ENCODE assay signal across 1 cellular context in the genomic region with DNA sequence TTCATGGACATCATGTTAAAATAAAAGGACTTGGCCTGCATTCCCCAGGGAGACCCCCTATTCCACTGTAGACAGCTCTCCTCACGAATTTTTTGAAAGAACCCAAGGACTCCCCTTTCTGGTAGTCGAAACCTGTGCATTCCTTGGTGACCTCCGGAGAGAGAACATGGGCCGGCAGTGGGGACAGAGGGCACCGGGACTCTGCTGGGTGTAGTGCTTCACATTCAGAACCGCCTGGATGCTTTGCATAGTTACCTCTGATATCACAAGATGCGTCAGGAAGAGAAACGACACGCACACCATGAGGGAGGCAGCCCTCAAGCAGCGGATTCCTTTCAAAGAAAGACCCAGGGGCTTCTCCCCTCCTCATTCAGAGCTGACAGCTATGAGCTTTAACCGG.
TF ChIP-seq lines count a peak whose summit lies in the region.

No MANE protein-coding gene starts in this region.

TF ChIP-seq in GM23338, 12 proteins besides CTCF, POLR2A, EP300 and RAD21 (continued from another document):
- TF ChIP-seq, protein P1, sequence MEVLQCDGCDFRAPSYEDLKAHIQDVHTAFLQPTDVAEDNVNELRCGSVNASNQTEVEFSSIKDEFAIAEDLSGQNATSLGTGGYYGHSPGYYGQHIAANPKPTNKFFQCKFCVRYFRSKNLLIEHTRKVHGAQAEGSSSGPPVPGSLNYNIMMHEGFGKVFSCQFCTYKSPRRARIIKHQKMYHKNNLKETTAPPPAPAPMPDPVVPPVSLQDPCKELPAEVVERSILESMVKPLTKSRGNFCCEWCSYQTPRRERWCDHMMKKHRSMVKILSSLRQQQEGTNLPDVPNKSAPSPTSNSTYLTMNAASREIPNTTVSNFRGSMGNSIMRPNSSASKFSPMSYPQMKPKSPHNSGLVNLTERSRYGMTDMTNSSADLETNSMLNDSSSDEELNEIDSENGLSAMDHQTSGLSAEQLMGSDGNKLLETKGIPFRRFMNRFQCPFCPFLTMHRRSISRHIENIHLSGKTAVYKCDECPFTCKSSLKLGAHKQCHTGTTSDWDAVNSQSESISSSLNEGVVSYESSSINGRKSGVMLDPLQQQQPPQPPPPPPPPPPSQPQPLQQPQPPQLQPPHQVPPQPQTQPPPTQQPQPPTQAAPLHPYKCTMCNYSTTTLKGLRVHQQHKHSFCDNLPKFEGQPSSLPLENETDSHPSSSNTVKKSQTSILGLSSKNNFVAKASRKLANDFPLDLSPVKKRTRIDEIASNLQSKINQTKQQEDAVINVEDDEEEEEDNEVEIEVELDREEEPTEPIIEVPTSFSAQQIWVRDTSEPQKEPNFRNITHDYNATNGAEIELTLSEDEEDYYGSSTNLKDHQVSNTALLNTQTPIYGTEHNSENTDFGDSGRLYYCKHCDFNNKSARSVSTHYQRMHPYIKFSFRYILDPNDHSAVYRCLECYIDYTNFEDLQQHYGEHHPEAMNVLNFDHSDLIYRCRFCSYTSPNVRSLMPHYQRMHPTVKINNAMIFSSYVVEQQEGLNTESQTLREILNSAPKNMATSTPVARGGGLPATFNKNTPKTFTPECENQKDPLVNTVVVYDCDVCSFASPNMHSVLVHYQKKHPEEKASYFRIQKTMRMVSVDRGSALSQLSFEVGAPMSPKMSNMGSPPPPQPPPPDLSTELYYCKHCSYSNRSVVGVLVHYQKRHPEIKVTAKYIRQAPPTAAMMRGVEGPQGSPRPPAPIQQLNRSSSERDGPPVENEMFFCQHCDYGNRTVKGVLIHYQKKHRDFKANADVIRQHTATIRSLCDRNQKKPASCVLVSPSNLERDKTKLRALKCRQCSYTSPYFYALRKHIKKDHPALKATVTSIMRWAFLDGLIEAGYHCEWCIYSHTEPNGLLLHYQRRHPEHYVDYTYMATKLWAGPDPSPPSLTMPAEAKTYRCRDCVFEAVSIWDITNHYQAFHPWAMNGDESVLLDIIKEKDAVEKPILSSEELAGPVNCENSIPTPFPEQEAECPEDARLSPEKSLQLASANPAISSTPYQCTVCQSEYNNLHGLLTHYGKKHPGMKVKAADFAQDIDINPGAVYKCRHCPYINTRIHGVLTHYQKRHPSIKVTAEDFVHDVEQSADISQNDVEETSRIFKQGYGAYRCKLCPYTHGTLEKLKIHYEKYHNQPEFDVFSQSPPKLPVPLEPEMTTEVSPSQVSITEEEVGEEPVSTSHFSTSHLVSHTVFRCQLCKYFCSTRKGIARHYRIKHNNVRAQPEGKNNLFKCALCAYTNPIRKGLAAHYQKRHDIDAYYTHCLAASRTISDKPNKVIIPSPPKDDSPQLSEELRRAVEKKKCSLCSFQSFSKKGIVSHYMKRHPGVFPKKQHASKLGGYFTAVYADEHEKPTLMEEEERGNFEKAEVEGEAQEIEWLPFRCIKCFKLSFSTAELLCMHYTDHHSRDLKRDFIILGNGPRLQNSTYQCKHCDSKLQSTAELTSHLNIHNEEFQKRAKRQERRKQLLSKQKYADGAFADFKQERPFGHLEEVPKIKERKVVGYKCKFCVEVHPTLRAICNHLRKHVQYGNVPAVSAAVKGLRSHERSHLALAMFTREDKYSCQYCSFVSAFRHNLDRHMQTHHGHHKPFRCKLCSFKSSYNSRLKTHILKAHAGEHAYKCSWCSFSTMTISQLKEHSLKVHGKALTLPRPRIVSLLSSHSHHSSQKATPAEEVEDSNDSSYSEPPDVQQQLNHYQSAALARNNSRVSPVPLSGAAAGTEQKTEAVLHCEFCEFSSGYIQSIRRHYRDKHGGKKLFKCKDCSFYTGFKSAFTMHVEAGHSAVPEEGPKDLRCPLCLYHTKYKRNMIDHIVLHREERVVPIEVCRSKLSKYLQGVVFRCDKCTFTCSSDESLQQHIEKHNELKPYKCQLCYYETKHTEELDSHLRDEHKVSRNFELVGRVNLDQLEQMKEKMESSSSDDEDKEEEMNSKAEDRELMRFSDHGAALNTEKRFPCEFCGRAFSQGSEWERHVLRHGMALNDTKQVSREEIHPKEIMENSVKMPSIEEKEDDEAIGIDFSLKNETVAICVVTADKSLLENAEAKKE (CRISPR knock-in tag; IDR thresholded peaks at IDR 0.05): no peak
- TF ChIP-seq CREB1 (CRISPR knock-in tag; IDR thresholded peaks at IDR 0.05; ENCODE audit: low read depth) (no peak), STAT1 (IDR thresholded peaks at IDR 0.05; ENCODE audit: unreplicated experiment) (no peak), JUNB (IDR thresholded peaks at IDR 0.05; ENCODE audit: unreplicated experiment) (no peak), ZNF331 (CRISPR knock-in tag; IDR thresholded peaks at IDR 0.05; ENCODE audit: low read depth) (no peak), ZNF114 (CRISPR knock-in tag; IDR thresholded peaks at IDR 0.05) (no peak), EZH2 (IDR thresholded peaks at IDR 0.05; ENCODE audit: low read depth, unreplicated experiment) (no peak), EZH2phosphoT487 (IDR thresholded peaks at IDR 0.05; ENCODE audit: unreplicated experiment) (no peak)
- TF ChIP-seq, protein P2, sequence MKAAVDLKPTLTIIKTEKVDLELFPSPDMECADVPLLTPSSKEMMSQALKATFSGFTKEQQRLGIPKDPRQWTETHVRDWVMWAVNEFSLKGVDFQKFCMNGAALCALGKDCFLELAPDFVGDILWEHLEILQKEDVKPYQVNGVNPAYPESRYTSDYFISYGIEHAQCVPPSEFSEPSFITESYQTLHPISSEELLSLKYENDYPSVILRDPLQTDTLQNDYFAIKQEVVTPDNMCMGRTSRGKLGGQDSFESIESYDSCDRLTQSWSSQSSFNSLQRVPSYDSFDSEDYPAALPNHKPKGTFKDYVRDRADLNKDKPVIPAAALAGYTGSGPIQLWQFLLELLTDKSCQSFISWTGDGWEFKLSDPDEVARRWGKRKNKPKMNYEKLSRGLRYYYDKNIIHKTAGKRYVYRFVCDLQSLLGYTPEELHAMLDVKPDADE (IDR thresholded peaks at IDR 0.05): no peak
TF ChIP-seq in GM23338: peak in this region for 0.
